1 cellular context compared by ENCODE assay signal in genomic region chr5:62720036-62720441, GRCh38.
TF ChIP-seq lines count a peak whose summit lies in the region.

No MANE protein-coding gene starts in this region.

TF ChIP-seq in HepG2, 621 proteins besides CTCF, POLR2A, EP300 and RAD21 (continued from another document and continues in another):
- TF ChIP-seq ZBTB46 (CRISPR knock-in tag; IDR thresholded peaks at IDR 0.05; ENCODE audit: borderline replicate concordance) = no peak
- TF ChIP-seq ATRX (CRISPR knock-in tag; IDR thresholded peaks at IDR 0.05; ENCODE audit: borderline replicate concordance) = no peak
- no peak for TF ChIP-seq YEATS4 (CRISPR knock-in tag; IDR thresholded peaks at IDR 0.05; ENCODE audit: borderline replicate concordance)
- no peak for TF ChIP-seq YEATS2 (CRISPR knock-in tag; IDR thresholded peaks at IDR 0.05; ENCODE audit: borderline replicate concordance)
- peak; percentile 35 for TF ChIP-seq SALL1 (CRISPR knock-in tag; IDR thresholded peaks at IDR 0.05)
- no peak for TF ChIP-seq ZNF44 (CRISPR knock-in tag; IDR thresholded peaks at IDR 0.05)
- TF ChIP-seq ZNF142 (CRISPR knock-in tag; IDR thresholded peaks at IDR 0.05) = no peak
- TF ChIP-seq NFIC (IDR thresholded peaks at IDR 0.05; ENCODE audit: low read length) = no peak
- no peak for TF ChIP-seq ZNF282 (IDR thresholded peaks at IDR 0.05; ENCODE audit: partially characterized antibody)
- no peak for TF ChIP-seq SP1 (IDR thresholded peaks at IDR 0.05)
- no peak for TF ChIP-seq SP1 (CRISPR knock-in tag; IDR thresholded peaks at IDR 0.05)
- no peak for TF ChIP-seq HBP1 (CRISPR knock-in tag; IDR thresholded peaks at IDR 0.05; ENCODE audit: low read depth)
- 0 out of 2 replicates have a peak, but pooled peaks have one; percentile 25 for TF ChIP-seq ZFX (CRISPR knock-in tag; IDR thresholded peaks at IDR 0.05; ENCODE audit: low read depth)
- TF ChIP-seq ZNF253 (CRISPR knock-in tag; IDR thresholded peaks at IDR 0.05; ENCODE audit: borderline replicate concordance) = no peak
- TF ChIP-seq BRF2 (CRISPR knock-in tag; IDR thresholded peaks at IDR 0.05) = no peak
- peak; percentile 74; the same call in 1 of the 2 replicates for TF ChIP-seq TFAP4 (IDR thresholded peaks at IDR 0.05; ENCODE audit: borderline replicate concordance, low read depth)
- no peak for TF ChIP-seq ARID4A (CRISPR knock-in tag; IDR thresholded peaks at IDR 0.05; ENCODE audit: borderline replicate concordance)
- no peak for TF ChIP-seq TBP (CRISPR knock-in tag; IDR thresholded peaks at IDR 0.05)
- peak; percentile 74; the same call in 1 of the 2 replicates for TF ChIP-seq MYC (CRISPR knock-in tag; IDR thresholded peaks at IDR 0.05; ENCODE audit: borderline replicate concordance)
- TF ChIP-seq ISX (CRISPR knock-in tag; conservative IDR thresholded peaks at IDR 0.05) = no peak
- TF ChIP-seq ZNF17 (CRISPR knock-in tag; IDR thresholded peaks at IDR 0.05) = no peak
- no peak for TF ChIP-seq HOMEZ (CRISPR knock-in tag; IDR thresholded peaks at IDR 0.05; ENCODE audit: low read depth)
- TF ChIP-seq HOXA7 (CRISPR knock-in tag; IDR thresholded peaks at IDR 0.05) = no peak
- no peak for TF ChIP-seq ZBTB7A (CRISPR knock-in tag; IDR thresholded peaks at IDR 0.05)
- TF ChIP-seq ZNF275 (CRISPR knock-in tag; IDR thresholded peaks at IDR 0.05; ENCODE audit: borderline replicate concordance) = no peak
- TF ChIP-seq ZMYM4 (CRISPR knock-in tag; IDR thresholded peaks at IDR 0.05) = 0 out of 2 replicates have a peak, but pooled peaks have one; percentile 52
- TF ChIP-seq HNF4A (CRISPR knock-in tag; IDR thresholded peaks at IDR 0.05) = peak; percentile 45; the same call in 1 of the 2 replicates
- 0 out of 2 replicates have a peak, but pooled peaks have one; percentile 4 for TF ChIP-seq FOSL2 (CRISPR knock-in tag; IDR thresholded peaks at IDR 0.05)
- TF ChIP-seq ZBTB25 (CRISPR knock-in tag; IDR thresholded peaks at IDR 0.05) = no peak
- no peak for TF ChIP-seq ZNF766 (CRISPR knock-in tag; IDR thresholded peaks at IDR 0.05; ENCODE audit: borderline replicate concordance)
- TF ChIP-seq IKZF5 (CRISPR knock-in tag; IDR thresholded peaks at IDR 0.05) = 0 out of 2 replicates have a peak, but pooled peaks have one; percentile 31
- no peak for TF ChIP-seq E2F5 (CRISPR knock-in tag; conservative IDR thresholded peaks at IDR 0.05)
- TF ChIP-seq MTF2 (CRISPR knock-in tag; IDR thresholded peaks at IDR 0.05; ENCODE audit: borderline replicate concordance) = no peak
- no peak for TF ChIP-seq CC2D1A (CRISPR knock-in tag; IDR thresholded peaks at IDR 0.05)
